6 cellular contexts compared by ENCODE assay signal in the genomic region with DNA sequence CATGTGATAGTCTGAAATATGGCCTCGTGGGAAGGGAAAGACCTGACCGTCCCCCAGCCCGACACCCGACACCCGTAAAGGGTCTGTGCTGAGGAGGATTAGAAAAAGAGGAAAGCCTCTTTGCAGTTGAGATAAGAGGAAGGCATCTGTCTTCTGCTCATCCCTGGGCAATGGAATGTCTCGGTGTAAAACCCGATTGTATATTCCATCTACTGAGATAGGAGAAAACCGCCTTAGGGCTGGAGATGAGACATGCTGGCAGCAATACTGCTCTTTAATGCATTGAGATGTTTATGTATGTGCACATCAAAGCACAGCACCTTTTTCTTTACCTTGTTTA. TPM values are rescaled to one million over a fixed set of nuclear protein-coding genes. Genes with fewer than 3 reads are reported as not detected.
"Had no signal": no experiment of that assay in that cellular context is flagged by ENCODE, and none has a peak within 500 bp of the region (broad histone marks: within the 10 kb centered on the region; RNA-seq: fewer than 3 reads in every experiment).

No MANE protein-coding gene starts in this region.

RNA-seq across cellular contexts. Expression of gene AICDA, which starts 23.3 kb away (rescaled TPM):
- total RNA-seq: activated CD8-positive, alpha-beta T cell treated with anti-CD3 and anti-CD28 coated beads, Interleukin-2, amount 10 ng/mL, durations not matched to agents 7 days and 5 days; activated naive CD8-positive, alpha-beta T cell treated with anti-CD3 and anti-CD28 coated beads, Interleukin-2, amount 10 ng/mL, durations not matched to agents 7 days and 5 days; adrenal gland; K562; T-helper 2 cell treated with Interferon-gamma antibody and Interleukin-4, amounts not matched to agents 100 ng/mL and 5 ng/mL, for 36 hours had no signal
- polyA plus RNA-seq: adrenal gland, K562, SK-N-SH had no signal

RNA-seq across cellular contexts. Expression of gene MFAP5, which starts 26.6 kb away (rescaled TPM):
- total RNA-seq: activated CD8-positive, alpha-beta T cell treated with anti-CD3 and anti-CD28 coated beads, Interleukin-2, amount 10 ng/mL, durations not matched to agents 7 days and 5 days; activated naive CD8-positive, alpha-beta T cell treated with anti-CD3 and anti-CD28 coated beads, Interleukin-2, amount 10 ng/mL, durations not matched to agents 7 days and 5 days; K562; T-helper 2 cell treated with Interferon-gamma antibody and Interleukin-4, amounts not matched to agents 100 ng/mL and 5 ng/mL, for 36 hours had no signal
- polyA plus RNA-seq: K562 had no signal
